ENCODE assay signal across 9 cellular contexts in the genomic region with DNA sequence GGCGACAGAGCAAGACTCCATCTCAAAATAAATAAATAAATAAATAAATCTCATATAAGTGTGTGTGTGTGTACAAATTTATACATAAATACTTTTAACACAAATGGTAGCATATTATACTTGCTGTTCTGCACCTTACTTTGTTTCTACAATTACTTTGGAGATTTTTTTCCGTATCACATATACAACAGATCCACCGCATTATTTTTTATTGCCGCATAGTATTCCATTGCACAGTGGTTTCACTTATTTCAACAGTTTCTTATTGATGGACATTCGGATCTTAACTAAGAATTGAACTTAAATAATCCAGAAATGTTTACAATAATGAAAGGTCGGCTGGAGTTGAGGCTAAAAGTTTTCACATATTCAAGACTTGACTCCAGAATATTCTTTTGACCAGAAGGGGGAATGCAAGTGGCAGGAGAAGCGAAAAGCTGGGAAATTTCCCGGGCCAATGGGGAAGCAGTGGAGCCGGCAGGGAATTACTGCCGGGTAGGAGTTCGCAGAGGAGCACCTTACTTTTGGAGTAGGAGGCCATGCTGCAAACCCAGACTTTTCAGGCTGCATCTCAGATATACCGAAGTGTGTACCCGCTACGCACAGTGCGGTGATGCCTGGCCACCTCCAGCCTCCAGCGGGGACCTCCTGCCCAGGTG. TPM values are rescaled to one million over a fixed set of nuclear protein-coding genes. Genes with fewer than 3 reads are reported as not detected.
A peak's percentile ranks its signal among the peaks of the same experiment; 100 is the strongest.
DNase-seq lines count a peak whose midpoint lies in the region; ATAC-seq and TF ChIP-seq lines count a peak whose summit lies in the region.
"Had no signal": no experiment of that assay in that cellular context is flagged by ENCODE, and none has a peak within 500 bp of the region (broad histone marks: within the 10 kb centered on the region; RNA-seq: fewer than 3 reads in every experiment).

No MANE protein-coding gene starts in this region.

- H3K9me3 Mint-ChIP-seq in stimulated activated naive CD8-positive, alpha-beta T cell treated with anti-CD3 and anti-CD28 coated beads, Interleukin-15, Interleukin-2, amounts not matched to agents 100 ng/mL and 50 ng/mL, for 24 hours: no peaks in the 10 kb centered on the region
- no peaks in the 10 kb centered on the region for H3K9me3 Mint-ChIP-seq in Caco-2 (ENCODE audit: unreplicated experiment)

- no TSS peak for BruUV-seq in Caco-2 (replicated peaks; lab: Mats Ljungman, UMichigan)

- DNase-seq in stimulated activated naive CD8-positive, alpha-beta T cell treated with anti-CD3 and anti-CD28 coated beads, Interleukin-15, Interleukin-2, amounts not matched to agents 100 U/mL and 50 U/mL, for 24 hours: no peak
- DNase-seq in body of pancreas: no peak
- no peak for DNase-seq in Caco-2
- DNase-seq in brain microvascular endothelial cell: no peak
- DNase-seq in activated gamma-delta T cell treated with Interleukin-2 at 50 U/mL for 16 hours: no peak

- H3K27me3 ChIP-seq in body of pancreas (no peaks in the 10 kb centered on the region), mucosa of rectum (ENCODE audit: control insufficient read depth in 2 of 2, insufficient read depth in 2 of 2, low read length in 2 of 2) (peaks cover 13 to 27% of the 10 kb centered on the region in 2 donors), Caco-2 (replicated peaks; ENCODE audit: control insufficient read depth, insufficient read depth, low read length) (no peaks in the 10 kb centered on the region), brain microvascular endothelial cell (replicated peaks) (peaks cover 33% of the 10 kb centered on the region)

- H3K27ac ChIP-seq in body of pancreas: no peak overlapping the region
- no peak overlapping the region for H3K27ac ChIP-seq in mucosa of rectum (ENCODE audit: low read depth in 2 of 2, low read length in 2 of 2)
- H3K27ac ChIP-seq in brain microvascular endothelial cell: no peak overlapping the region

- H3K4me3 ChIP-seq in body of pancreas (peak overlapping the region; percentile 40 to 49), mucosa of rectum (ENCODE audit: low read length in 2 of 2) (peak overlapping the region; percentile 59 to 60), Caco-2 (ENCODE audit: low read depth, low read length) (no peak overlapping the region), brain microvascular endothelial cell (ENCODE audit: low read depth, low read length) (no peak overlapping the region)
- H3K4me3 ChIP-seq: GM12878 had no signal

- no peak overlapping the region for H3K27ac Mint-ChIP-seq in stimulated activated naive CD8-positive, alpha-beta T cell treated with anti-CD3 and anti-CD28 coated beads, Interleukin-15, Interleukin-2, amounts not matched to agents 100 ng/mL and 50 ng/mL, for 24 hours
- no peak overlapping the region for H3K27ac Mint-ChIP-seq in Caco-2 (ENCODE audit: unreplicated experiment)

- peaks cover 53% of the 10 kb centered on the region for H3K27me3 Mint-ChIP-seq in stimulated activated naive CD8-positive, alpha-beta T cell treated with anti-CD3 and anti-CD28 coated beads, Interleukin-15, Interleukin-2, amounts not matched to agents 100 ng/mL and 50 ng/mL, for 24 hours
- H3K27me3 Mint-ChIP-seq in Caco-2 (ENCODE audit: insufficient read depth, unreplicated experiment): no peaks in the 10 kb centered on the region

- no peak for ATAC-seq in stimulated activated naive CD8-positive, alpha-beta T cell treated with anti-CD3 and anti-CD28 coated beads, Interleukin-15, Interleukin-2, amounts not matched to agents 100 U/mL and 50 U/mL, for 24 hours
- no peak for ATAC-seq in body of pancreas
- no peak for ATAC-seq in GM18498 (IDR thresholded peaks at IDR 0.05; ENCODE audit: unreplicated experiment)
- ATAC-seq: GM12878 had no signal

- H3K9me3 ChIP-seq in body of pancreas: no peaks in the 10 kb centered on the region
- H3K9me3 ChIP-seq in mucosa of rectum (ENCODE audit: control insufficient read depth in 2 of 2, low read length in 2 of 2): no peaks in the 10 kb centered on the region
- H3K9me3 ChIP-seq in Caco-2: no peaks in the 10 kb centered on the region

- TF ChIP-seq POLR2A in body of pancreas (IDR thresholded peaks at IDR 0.05): no peak

- CTCF ChIA-PET in Caco-2 (lab: Charles Lee): interaction anchor here (0.7 kb wide), 1 partner anchor 1585 kb away, joined by 7 read pairs; no protein-coding TSS in a partner anchor

- peak overlapping the region; percentile 33 for H3K4me3 Mint-ChIP-seq in stimulated activated naive CD8-positive, alpha-beta T cell treated with anti-CD3 and anti-CD28 coated beads, Interleukin-15, Interleukin-2, amounts not matched to agents 100 ng/mL and 50 ng/mL, for 24 hours
- no peak overlapping the region for H3K4me3 Mint-ChIP-seq in Caco-2 (ENCODE audit: unreplicated experiment)

- intact Hi-C loops in body of pancreas (cut with DNase I): no loop called here
- intact Hi-C loops in Caco-2 (cut with micrococcal nuclease; ENCODE audit: unreplicated experiment): no loop called here

- no peaks in the 10 kb centered on the region for H3K36me3 ChIP-seq in body of pancreas (replicated peaks in 1 of 2; ENCODE audit: insufficient read depth in 1 of 2, low read depth in 2 of 2)
- no peaks in the 10 kb centered on the region for H3K36me3 ChIP-seq in mucosa of rectum (ENCODE audit: control insufficient read depth in 2 of 2, insufficient read depth in 2 of 2, low read length in 2 of 2)
- H3K36me3 ChIP-seq in Caco-2 (ENCODE audit: control insufficient read depth, insufficient read depth, low read length): no peaks in the 10 kb centered on the region
- H3K36me3 ChIP-seq in brain microvascular endothelial cell (replicated peaks): no peaks in the 10 kb centered on the region

- H3K4me1 ChIP-seq in body of pancreas (peaks cover 23% of the 10 kb centered on the region), mucosa of rectum (ENCODE audit: control insufficient read depth in 2 of 2, insufficient read depth in 2 of 2, low read length in 2 of 2) (peaks cover 0 to 3% of the 10 kb centered on the region in 2 donors), Caco-2 (peaks cover 4% of the 10 kb centered on the region; the same call in 1 of the 2 replicates)

- H3K4me1 Mint-ChIP-seq in stimulated activated naive CD8-positive, alpha-beta T cell treated with anti-CD3 and anti-CD28 coated beads, Interleukin-15, Interleukin-2, amounts not matched to agents 100 ng/mL and 50 ng/mL, for 24 hours (ENCODE audit: low read depth): peaks cover 10% of the 10 kb centered on the region
- no peaks in the 10 kb centered on the region for H3K4me1 Mint-ChIP-seq in Caco-2 (ENCODE audit: low read depth, unreplicated experiment)

- no peaks in the 10 kb centered on the region for H3K36me3 Mint-ChIP-seq in stimulated activated naive CD8-positive, alpha-beta T cell treated with anti-CD3 and anti-CD28 coated beads, Interleukin-15, Interleukin-2, amounts not matched to agents 100 ng/mL and 50 ng/mL, for 24 hours (ENCODE audit: low read depth)
- H3K36me3 Mint-ChIP-seq in Caco-2 (ENCODE audit: insufficient read depth, unreplicated experiment): no peaks in the 10 kb centered on the region

- TF ChIP-seq CTCF in body of pancreas (IDR thresholded peaks at IDR 0.05) (no peak), Caco-2 (IDR thresholded peaks at IDR 0.05; ENCODE audit: insufficient read depth in 1 of 2, low read depth in 1 of 2, low read length in 1 of 2, severe bottlenecking in 1 of 2, unreplicated experiment in 1 of 2) (no peak), brain microvascular endothelial cell (IDR thresholded peaks at IDR 0.05; ENCODE audit: low read depth, low read length, missing control alignments) (no peak)

- POLR2A ChIA-PET in Caco-2 (lab: Charles Lee): no interaction called here

- no peak overlapping the region for H3K9ac ChIP-seq in mucosa of rectum (ENCODE audit: low read depth in 1 of 2, low read length in 2 of 2)

- in situ Hi-C loops in brain microvascular endothelial cell (cut with HindIII; ENCODE audit: low pct_ligation_motif_present, low sequenced_read_pairs): no loop called here

- 33 to 47% methylated on average over 11 to 16 of the region's 16 CpGs for WGBS in body of pancreas, 2 donors

RNA-seq across cellular contexts. Expression of a gene that starts 0.4 kb away (rescaled TPM):
- total RNA-seq in body of pancreas: 1 to 10 TPM; 1.3 to 1.6 TPM
- not detected in 2 replicates for total RNA-seq in Caco-2 (2022)
- total RNA-seq: GM12878 had no signal

Comparison
In these comparisons a context has a peak if more than half of its experiments do, and no peak if none do; other contexts are left out.
1. H3K4me3 ChIP-seq: peak in body of pancreas (2 of 2) and mucosa of rectum (2 of 2); none in Caco-2 (single experiment) and brain microvascular endothelial cell (single experiment).